Comparison of ENCODE assay signal across 2 cellular contexts in genomic region chr1:46401964-46402626, GRCh38.
TF ChIP-seq lines count a peak whose summit lies in the region.

No MANE protein-coding gene starts in this region.

TF ChIP-seq in IMR-90, 13 proteins besides CTCF, POLR2A, EP300 and RAD21 (continued from another document):
- TF ChIP-seq, protein P1, sequence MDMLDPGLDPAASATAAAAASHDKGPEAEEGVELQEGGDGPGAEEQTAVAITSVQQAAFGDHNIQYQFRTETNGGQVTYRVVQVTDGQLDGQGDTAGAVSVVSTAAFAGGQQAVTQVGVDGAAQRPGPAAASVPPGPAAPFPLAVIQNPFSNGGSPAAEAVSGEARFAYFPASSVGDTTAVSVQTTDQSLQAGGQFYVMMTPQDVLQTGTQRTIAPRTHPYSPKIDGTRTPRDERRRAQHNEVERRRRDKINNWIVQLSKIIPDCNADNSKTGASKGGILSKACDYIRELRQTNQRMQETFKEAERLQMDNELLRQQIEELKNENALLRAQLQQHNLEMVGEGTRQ (IDR thresholded peaks at IDR 0.05; ENCODE audit: low read depth, low read length), result no peak
- peak; percentile 81 for TF ChIP-seq MXI1 (IDR thresholded peaks at IDR 0.05; ENCODE audit: borderline replicate concordance, low read depth, low read length)
- TF ChIP-seq MAFK (IDR thresholded peaks at IDR 0.05; ENCODE audit: low read depth, low read length), result no peak
- TF ChIP-seq SMC3 (IDR thresholded peaks at IDR 0.05; ENCODE audit: low read depth, low read length), result no peak
- TF ChIP-seq MAZ (IDR thresholded peaks at IDR 0.05; ENCODE audit: borderline replicate concordance, low read depth, low read length), result peak; percentile 63; the same call in 1 of the 2 replicates
- no peak for TF ChIP-seq RFX5 (IDR thresholded peaks at IDR 0.05; ENCODE audit: low read depth, low read length)
- TF ChIP-seq NFE2L2 (IDR thresholded peaks at IDR 0.05; ENCODE audit: low read depth, low read length), result no peak
- TF ChIP-seq BHLHE40 (IDR thresholded peaks at IDR 0.05; ENCODE audit: low read depth, low read length), result peak; percentile 44; the same call in 1 of the 2 replicates
- no peak for TF ChIP-seq CHD1 (IDR thresholded peaks at IDR 0.05; ENCODE audit: low read depth, low read length)
- no peak for TF ChIP-seq RCOR1 (IDR thresholded peaks at IDR 0.05; ENCODE audit: insufficient replicate concordance, low read length)
- peak; percentile 83 for TF ChIP-seq CEBPB (IDR thresholded peaks at IDR 0.05; ENCODE audit: low read depth, low read length)
- no peak for TF ChIP-seq FOS (IDR thresholded peaks at IDR 0.05; ENCODE audit: low read depth, low read length)

TF ChIP-seq in WTC11, 78 proteins besides CTCF, POLR2A, EP300 and RAD21 (continued from another document):
- TF ChIP-seq KAT7 (CRISPR knock-in tag; IDR thresholded peaks at IDR 0.05; ENCODE audit: borderline replicate concordance), result 0 out of 2 replicates have a peak, but pooled peaks have one; percentile 70
- peak; percentile 38; the same call in 1 of the 2 replicates for TF ChIP-seq ZNF232 (CRISPR knock-in tag; IDR thresholded peaks at IDR 0.05)
- TF ChIP-seq EMX1 (CRISPR knock-in tag; IDR thresholded peaks at IDR 0.05), result no peak
- TF ChIP-seq, protein P2, sequence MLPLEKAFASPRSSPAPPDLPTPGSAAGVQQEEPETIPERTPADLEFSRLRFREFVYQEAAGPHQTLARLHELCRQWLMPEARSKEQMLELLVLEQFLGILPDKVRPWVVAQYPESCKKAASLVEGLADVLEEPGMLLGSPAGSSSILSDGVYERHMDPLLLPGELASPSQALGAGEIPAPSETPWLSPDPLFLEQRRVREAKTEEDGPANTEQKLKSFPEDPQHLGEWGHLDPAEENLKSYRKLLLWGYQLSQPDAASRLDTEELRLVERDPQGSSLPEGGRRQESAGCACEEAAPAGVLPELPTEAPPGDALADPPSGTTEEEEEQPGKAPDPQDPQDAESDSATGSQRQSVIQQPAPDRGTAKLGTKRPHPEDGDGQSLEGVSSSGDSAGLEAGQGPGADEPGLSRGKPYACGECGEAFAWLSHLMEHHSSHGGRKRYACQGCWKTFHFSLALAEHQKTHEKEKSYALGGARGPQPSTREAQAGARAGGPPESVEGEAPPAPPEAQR (CRISPR knock-in tag; IDR thresholded peaks at IDR 0.05), result no peak
- TF ChIP-seq FOXP1 (CRISPR knock-in tag; IDR thresholded peaks at IDR 0.05; ENCODE audit: borderline replicate concordance), result peak; percentile 66; the same call in 1 of the 2 replicates
- TF ChIP-seq, protein P3, sequence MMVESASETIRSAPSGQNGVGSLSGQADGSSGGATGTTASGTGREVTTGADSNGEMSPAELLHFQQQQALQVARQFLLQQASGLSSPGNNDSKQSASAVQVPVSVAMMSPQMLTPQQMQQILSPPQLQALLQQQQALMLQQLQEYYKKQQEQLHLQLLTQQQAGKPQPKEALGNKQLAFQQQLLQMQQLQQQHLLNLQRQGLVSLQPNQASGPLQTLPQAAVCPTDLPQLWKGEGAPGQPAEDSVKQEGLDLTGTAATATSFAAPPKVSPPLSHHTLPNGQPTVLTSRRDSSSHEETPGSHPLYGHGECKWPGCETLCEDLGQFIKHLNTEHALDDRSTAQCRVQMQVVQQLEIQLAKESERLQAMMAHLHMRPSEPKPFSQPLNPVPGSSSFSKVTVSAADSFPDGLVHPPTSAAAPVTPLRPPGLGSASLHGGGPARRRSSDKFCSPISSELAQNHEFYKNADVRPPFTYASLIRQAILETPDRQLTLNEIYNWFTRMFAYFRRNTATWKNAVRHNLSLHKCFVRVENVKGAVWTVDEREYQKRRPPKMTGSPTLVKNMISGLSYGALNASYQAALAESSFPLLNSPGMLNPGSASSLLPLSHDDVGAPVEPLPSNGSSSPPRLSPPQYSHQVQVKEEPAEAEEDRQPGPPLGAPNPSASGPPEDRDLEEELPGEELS (CRISPR knock-in tag; IDR thresholded peaks at IDR 0.05), result peak; percentile 44; the same call in 1 of the 2 replicates
- TF ChIP-seq MYBL2 (CRISPR knock-in tag; IDR thresholded peaks at IDR 0.05), result 0 out of 2 replicates have a peak, but pooled peaks have one; percentile 49
- TF ChIP-seq, protein P4, sequence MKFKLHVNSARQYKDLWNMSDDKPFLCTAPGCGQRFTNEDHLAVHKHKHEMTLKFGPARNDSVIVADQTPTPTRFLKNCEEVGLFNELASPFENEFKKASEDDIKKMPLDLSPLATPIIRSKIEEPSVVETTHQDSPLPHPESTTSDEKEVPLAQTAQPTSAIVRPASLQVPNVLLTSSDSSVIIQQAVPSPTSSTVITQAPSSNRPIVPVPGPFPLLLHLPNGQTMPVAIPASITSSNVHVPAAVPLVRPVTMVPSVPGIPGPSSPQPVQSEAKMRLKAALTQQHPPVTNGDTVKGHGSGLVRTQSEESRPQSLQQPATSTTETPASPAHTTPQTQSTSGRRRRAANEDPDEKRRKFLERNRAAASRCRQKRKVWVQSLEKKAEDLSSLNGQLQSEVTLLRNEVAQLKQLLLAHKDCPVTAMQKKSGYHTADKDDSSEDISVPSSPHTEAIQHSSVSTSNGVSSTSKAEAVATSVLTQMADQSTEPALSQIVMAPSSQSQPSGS (CRISPR knock-in tag; IDR thresholded peaks at IDR 0.05; ENCODE audit: borderline replicate concordance, low read depth), result no peak
- no peak for TF ChIP-seq ATF1 (CRISPR knock-in tag; IDR thresholded peaks at IDR 0.05)
- TF ChIP-seq, protein P5, sequence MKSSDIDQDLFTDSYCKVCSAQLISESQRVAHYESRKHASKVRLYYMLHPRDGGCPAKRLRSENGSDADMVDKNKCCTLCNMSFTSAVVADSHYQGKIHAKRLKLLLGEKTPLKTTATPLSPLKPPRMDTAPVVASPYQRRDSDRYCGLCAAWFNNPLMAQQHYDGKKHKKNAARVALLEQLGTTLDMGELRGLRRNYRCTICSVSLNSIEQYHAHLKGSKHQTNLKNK (CRISPR knock-in tag; IDR thresholded peaks at IDR 0.05), result no peak
- TF ChIP-seq ZNF219 (CRISPR knock-in tag; IDR thresholded peaks at IDR 0.05; ENCODE audit: borderline replicate concordance), result no peak
- TF ChIP-seq ETV6 (CRISPR knock-in tag; IDR thresholded peaks at IDR 0.05), result 0 out of 2 replicates have a peak, but pooled peaks have one; percentile 14
- TF ChIP-seq GABPB1 (CRISPR knock-in tag; IDR thresholded peaks at IDR 0.05), result no peak
- TF ChIP-seq SP1 (CRISPR knock-in tag; conservative IDR thresholded peaks at IDR 0.05), result peak; percentile 88
